In the genomic region with DNA sequence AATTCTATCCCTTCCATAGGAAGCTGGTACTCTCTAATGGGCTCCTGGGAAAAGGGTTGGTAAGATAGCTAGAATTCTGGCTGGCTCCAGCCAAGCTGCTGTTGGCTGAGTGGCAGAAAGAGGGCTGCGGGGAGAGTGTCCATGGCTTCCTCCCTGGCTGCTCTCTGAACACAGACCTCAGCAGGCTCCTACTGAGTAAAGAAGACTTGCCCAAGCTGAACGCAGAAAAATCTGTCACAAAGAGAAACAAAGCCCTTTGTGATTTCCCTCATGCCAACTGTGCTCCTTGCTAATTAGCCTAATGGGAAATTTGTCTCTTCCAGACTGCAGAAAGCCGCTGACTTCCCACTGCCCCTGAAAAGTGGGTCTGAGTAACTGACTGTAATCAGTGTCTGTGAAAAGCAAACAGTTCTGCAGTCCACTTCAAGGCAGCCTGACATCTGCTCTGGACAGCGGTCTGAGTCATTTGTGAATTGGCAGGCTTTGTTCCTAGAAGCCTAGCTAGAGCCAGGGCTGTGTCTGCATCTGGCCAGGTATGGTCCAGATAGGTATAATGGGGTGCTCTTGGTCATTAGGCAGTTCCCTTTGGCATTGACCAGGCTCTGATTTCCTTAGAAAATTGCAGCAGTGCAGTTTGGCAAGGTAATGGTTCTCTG, we compare ENCODE assay signal across 1 cellular context.
TF ChIP-seq lines count a peak whose summit lies in the region.

No MANE protein-coding gene starts in this region.

TF ChIP-seq in WTC11, 78 proteins besides CTCF, POLR2A, EP300 and RAD21 (continued from another document):
- TF ChIP-seq, protein P1, sequence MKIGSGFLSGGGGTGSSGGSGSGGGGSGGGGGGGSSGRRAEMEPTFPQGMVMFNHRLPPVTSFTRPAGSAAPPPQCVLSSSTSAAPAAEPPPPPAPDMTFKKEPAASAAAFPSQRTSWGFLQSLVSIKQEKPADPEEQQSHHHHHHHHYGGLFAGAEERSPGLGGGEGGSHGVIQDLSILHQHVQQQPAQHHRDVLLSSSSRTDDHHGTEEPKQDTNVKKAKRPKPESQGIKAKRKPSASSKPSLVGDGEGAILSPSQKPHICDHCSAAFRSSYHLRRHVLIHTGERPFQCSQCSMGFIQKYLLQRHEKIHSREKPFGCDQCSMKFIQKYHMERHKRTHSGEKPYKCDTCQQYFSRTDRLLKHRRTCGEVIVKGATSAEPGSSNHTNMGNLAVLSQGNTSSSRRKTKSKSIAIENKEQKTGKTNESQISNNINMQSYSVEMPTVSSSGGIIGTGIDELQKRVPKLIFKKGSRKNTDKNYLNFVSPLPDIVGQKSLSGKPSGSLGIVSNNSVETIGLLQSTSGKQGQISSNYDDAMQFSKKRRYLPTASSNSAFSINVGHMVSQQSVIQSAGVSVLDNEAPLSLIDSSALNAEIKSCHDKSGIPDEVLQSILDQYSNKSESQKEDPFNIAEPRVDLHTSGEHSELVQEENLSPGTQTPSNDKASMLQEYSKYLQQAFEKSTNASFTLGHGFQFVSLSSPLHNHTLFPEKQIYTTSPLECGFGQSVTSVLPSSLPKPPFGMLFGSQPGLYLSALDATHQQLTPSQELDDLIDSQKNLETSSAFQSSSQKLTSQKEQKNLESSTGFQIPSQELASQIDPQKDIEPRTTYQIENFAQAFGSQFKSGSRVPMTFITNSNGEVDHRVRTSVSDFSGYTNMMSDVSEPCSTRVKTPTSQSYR (CRISPR knock-in tag; IDR thresholded peaks at IDR 0.05): no peak
- no peak for TF ChIP-seq CREB1 (CRISPR knock-in tag; IDR thresholded peaks at IDR 0.05)
- TF ChIP-seq, protein P2, sequence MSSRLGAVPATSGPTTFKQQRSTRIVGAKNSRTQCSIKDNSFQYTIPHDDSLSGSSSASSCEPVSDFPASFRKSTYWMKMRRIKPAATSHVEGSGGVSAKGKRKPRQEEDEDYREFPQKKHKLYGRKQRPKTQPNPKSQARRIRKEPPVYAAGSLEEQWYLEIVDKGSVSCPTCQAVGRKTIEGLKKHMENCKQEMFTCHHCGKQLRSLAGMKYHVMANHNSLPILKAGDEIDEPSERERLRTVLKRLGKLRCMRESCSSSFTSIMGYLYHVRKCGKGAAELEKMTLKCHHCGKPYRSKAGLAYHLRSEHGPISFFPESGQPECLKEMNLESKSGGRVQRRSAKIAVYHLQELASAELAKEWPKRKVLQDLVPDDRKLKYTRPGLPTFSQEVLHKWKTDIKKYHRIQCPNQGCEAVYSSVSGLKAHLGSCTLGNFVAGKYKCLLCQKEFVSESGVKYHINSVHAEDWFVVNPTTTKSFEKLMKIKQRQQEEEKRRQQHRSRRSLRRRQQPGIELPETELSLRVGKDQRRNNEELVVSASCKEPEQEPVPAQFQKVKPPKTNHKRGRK (CRISPR knock-in tag; IDR thresholded peaks at IDR 0.05; ENCODE audit: borderline replicate concordance): no peak
